ENCODE assay signal across 1 cellular context in genomic region chr13:18835754-18836153, GRCh38.
DNase-seq lines count a peak whose midpoint lies in the region; ATAC-seq, FAIRE-seq and TF ChIP-seq lines count a peak whose summit lies in the region.
"Not testable (repeated sequence)": the region's sequence is repeated elsewhere in the genome, so short reads cannot be mapped to it uniquely, and the experiment has no call there.

No MANE protein-coding gene starts in this region.

- not testable (repeated sequence) for H3K9ac ChIP-seq in K562 (ENCODE audit: insufficient read depth in 1 of 2, low read depth in 2 of 2, low read length in 2 of 2)

- H3K9me1 ChIP-seq in K562 (ENCODE audit: control insufficient read depth, insufficient read depth, low read length): not testable (repeated sequence)

- not testable (repeated sequence) for TF ChIP-seq POLR2A in K562 (conservative IDR thresholded peaks at IDR 0.05)

- H3K79me2 ChIP-seq in K562 (ENCODE audit: control insufficient read depth, insufficient read depth, low read length): not testable (repeated sequence)

- not testable (repeated sequence) for H3K27ac ChIP-seq in K562 (ENCODE audit: extremely low read depth, low read depth, low read length)

- TF ChIP-seq EP300 in K562 (IDR thresholded peaks at IDR 0.05; ENCODE audit: low read length): not testable (repeated sequence)

- POLR2A ChIA-PET in K562 (lab: Yijun Ruan, JAX): not testable (repeated sequence)

- H4K20me1 ChIP-seq in K562 (replicated peaks; ENCODE audit: control insufficient read depth, insufficient read depth, low read length): not testable (repeated sequence)

- CTCF ChIA-PET in K562 (lab: Yijun Ruan, JAX; ENCODE audit: low intra/inter-chr PET ratio): not testable (repeated sequence)

- H3K27me3 ChIP-seq in K562 (ENCODE audit: control insufficient read depth in 2 of 2, insufficient read depth in 2 of 2, low read length in 2 of 2): not testable (repeated sequence)

- H3K4me1 ChIP-seq in K562 (replicated peaks in 1 of 2; ENCODE audit: control insufficient read depth in 2 of 2, insufficient read depth in 2 of 2, low read length in 2 of 2): not testable (repeated sequence)

- H3K4me2 ChIP-seq in K562 (ENCODE audit: insufficient read depth, low read length): not testable (repeated sequence)

- not testable (repeated sequence) for ATAC-seq in K562

- H3K36me3 ChIP-seq in K562 (ENCODE audit: control insufficient read depth, insufficient read depth, low read length): not testable (repeated sequence)

- FAIRE-seq in K562 (lab: Jason Lieb, UNC): not testable (repeated sequence)

- intact Hi-C loops in K562 (cut with micrococcal nuclease): not testable (repeated sequence)

- H3K4me3 ChIP-seq in K562: not testable (repeated sequence)

- WGBS in K562 (ENCODE audit: insufficient coverage, low coverage, missing lambda C conversion rate): 22% methylated on average over 3 of the region's 5 CpGs

- TF ChIP-seq RAD21 in K562 (CRISPR knock-in tag; conservative IDR thresholded peaks at IDR 0.05 in 1 of 2, IDR thresholded peaks at IDR 0.05 in 1 of 2): not testable (repeated sequence)

- DNase-seq in K562 (ENCODE audit: extremely low read depth in 1 of 4, low spot score in 3 of 4): not testable (repeated sequence)

- not testable (repeated sequence) for TF ChIP-seq CTCF in K562 (IDR thresholded peaks at IDR 0.05 in 2 of 3, conservative IDR thresholded peaks at IDR 0.05 in 1 of 3; ENCODE audit: insufficient read depth in 2 of 3, low read depth in 1 of 3, low read length in 3 of 3)

- BruUV-seq in K562 (replicated peaks; lab: Mats Ljungman, UMichigan): not testable (repeated sequence)

- H3K9me3 ChIP-seq in K562 (replicated peaks; ENCODE audit: control insufficient read depth, insufficient read depth, low read depth, low read length): not testable (repeated sequence)

- in situ Hi-C loops in K562 (cut with MboI): not testable (repeated sequence)

- not testable (repeated sequence) for H2AFZ ChIP-seq in K562 (ENCODE audit: low read depth, low read length)

TF ChIP-seq in K562, 482 proteins besides CTCF, POLR2A, EP300 and RAD21:
- TF ChIP-seq TAL1 (IDR thresholded peaks at IDR 0.05): peak; percentile 38; the same call in 1 of the 2 replicates
- TF ChIP-seq, protein P1, sequence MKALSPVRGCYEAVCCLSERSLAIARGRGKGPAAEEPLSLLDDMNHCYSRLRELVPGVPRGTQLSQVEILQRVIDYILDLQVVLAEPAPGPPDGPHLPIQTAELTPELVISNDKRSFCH (CRISPR knock-in tag; IDR thresholded peaks at IDR 0.05): not testable (repeated sequence)
- TF ChIP-seq, protein P1 (tag; IDR thresholded peaks at IDR 0.05): 0 out of 2 replicates have a peak, but pooled peaks have one; percentile 39
- peak; percentile 62 for TF ChIP-seq CBFA2T2 (conservative IDR thresholded peaks at IDR 0.05)
- TF ChIP-seq TCF3 (CRISPR knock-in tag; IDR thresholded peaks at IDR 0.05): peak; percentile 33; the same call in 1 of the 2 replicates
- TF ChIP-seq, protein P2, sequence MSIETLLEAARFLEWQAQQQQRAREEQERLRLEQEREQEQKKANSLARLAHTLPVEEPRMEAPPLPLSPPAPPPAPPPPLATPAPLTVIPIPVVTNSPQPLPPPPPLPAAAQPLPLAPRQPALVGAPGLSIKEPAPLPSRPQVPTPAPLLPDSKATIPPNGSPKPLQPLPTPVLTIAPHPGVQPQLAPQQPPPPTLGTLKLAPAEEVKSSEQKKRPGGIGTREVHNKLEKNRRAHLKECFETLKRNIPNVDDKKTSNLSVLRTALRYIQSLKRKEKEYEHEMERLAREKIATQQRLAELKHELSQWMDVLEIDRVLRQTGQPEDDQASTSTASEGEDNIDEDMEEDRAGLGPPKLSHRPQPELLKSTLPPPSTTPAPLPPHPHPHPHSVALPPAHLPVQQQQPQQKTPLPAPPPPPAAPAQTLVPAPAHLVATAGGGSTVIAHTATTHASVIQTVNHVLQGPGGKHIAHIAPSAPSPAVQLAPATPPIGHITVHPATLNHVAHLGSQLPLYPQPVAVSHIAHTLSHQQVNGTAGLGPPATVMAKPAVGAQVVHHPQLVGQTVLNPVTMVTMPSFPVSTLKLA (conservative IDR thresholded peaks at IDR 0.05): peak in 1 of 2 experiments; percentile 38; a peak in 1 of 4 replicates
- peak; percentile 46; the same call in 1 of the 2 replicates for TF ChIP-seq DMBX1 (CRISPR knock-in tag; IDR thresholded peaks at IDR 0.05; ENCODE audit: borderline replicate concordance)
- TF ChIP-seq CBFA2T3 (IDR thresholded peaks at IDR 0.05): peak; percentile 71
